In the genomic region with DNA sequence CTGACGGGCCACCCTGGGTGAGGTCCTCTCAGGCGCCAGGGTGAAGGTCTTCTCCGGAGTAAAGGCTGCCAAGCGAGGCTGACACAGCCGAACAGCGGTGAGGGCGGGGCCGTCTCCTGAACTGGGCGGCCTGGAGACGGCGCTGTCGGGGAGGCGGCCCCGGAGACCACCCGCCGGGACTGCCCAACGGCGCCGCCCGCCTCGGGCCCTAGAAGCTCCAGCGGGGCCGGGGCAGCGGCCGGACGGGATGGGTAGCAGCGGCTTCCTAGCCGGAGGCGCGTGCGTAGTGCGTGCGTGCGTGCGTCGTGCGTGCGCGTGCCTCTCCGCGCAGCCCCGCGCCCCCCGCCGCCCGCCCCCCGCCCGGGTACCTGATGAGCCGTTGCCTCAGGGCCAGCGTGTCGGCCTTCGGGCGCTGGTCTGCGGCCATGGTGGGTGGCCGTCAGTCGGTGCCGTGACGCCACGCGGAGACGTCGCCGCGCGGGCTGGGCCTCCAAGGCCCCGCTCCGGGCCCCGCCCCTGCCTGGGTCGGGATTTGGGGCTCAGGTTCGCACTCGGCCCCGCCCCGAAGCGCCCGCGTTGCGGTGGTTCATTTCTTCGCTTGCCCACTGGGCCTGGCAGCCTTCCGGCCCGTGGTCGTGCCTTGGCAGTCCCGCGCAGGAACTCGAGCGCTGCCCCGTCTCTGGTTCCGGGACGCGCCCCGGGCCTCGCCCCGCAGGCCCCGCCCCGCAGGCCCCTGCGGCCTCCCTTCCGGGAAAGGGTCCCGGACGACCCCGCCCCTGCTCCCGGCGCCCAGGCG, we compare ENCODE assay signal across 1 cellular context.
A peak's percentile ranks its signal among the peaks of the same experiment; 100 is the strongest.
TF ChIP-seq lines count a peak whose summit lies in the region.

Gene PHYKPL, minus strand, starts transcription at position 679 of the 796 bp plus-strand sequence. Its CDS starts 252 bp downstream, at position 427.

TF ChIP-seq in SK-N-SH, 30 proteins besides CTCF, POLR2A, EP300 and RAD21 (continued from another document):
- TF ChIP-seq, protein P1, sequence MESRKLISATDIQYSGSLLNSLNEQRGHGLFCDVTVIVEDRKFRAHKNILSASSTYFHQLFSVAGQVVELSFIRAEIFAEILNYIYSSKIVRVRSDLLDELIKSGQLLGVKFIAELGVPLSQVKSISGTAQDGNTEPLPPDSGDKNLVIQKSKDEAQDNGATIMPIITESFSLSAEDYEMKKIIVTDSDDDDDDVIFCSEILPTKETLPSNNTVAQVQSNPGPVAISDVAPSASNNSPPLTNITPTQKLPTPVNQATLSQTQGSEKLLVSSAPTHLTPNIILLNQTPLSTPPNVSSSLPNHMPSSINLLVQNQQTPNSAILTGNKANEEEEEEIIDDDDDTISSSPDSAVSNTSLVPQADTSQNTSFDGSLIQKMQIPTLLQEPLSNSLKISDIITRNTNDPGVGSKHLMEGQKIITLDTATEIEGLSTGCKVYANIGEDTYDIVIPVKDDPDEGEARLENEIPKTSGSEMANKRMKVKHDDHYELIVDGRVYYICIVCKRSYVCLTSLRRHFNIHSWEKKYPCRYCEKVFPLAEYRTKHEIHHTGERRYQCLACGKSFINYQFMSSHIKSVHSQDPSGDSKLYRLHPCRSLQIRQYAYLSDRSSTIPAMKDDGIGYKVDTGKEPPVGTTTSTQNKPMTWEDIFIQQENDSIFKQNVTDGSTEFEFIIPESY (IDR thresholded peaks at IDR 0.05; ENCODE audit: borderline replicate concordance, low read depth), result no peak
- TF ChIP-seq CHD2 (IDR thresholded peaks at IDR 0.05; ENCODE audit: low read length, partially characterized antibody) (no peak), SIN3A (IDR thresholded peaks at IDR 0.05; ENCODE audit: borderline replicate concordance, low read depth, low read length) (no peak), TAF1 (IDR thresholded peaks at IDR 0.05; ENCODE audit: borderline replicate concordance, low read depth, low read length) (peak; percentile 69; the same call in 1 of the 2 replicates), TCF12 (IDR thresholded peaks at IDR 0.05) (no peak), JUND (IDR thresholded peaks at IDR 0.05) (no peak), NRF1 (IDR thresholded peaks at IDR 0.05; ENCODE audit: low read depth, low read length) (peak; percentile 53), MXI1 (IDR thresholded peaks at IDR 0.05; ENCODE audit: low read depth, low read length) (peak; percentile 14; the same call in 1 of the 2 replicates), GABPA (IDR thresholded peaks at IDR 0.05; ENCODE audit: low read depth) (peak; percentile 58), FOSL2 (IDR thresholded peaks at IDR 0.05; ENCODE audit: borderline replicate concordance, low read depth) (no peak), FOXM1 (IDR thresholded peaks at IDR 0.05; ENCODE audit: low read depth) (no peak), RCOR1 (IDR thresholded peaks at IDR 0.05; ENCODE audit: low read length) (no peak), IRF3 (IDR thresholded peaks at IDR 0.05; ENCODE audit: low read depth, low read length) (no peak), SMC3 (IDR thresholded peaks at IDR 0.05; ENCODE audit: low read depth, low read length) (no peak), POLR2AphosphoS5 (IDR thresholded peaks at IDR 0.05; ENCODE audit: low read depth, low read length) (0 out of 2 replicates have a peak, but pooled peaks have one; percentile 11)
- TF ChIP-seq, protein P2, sequence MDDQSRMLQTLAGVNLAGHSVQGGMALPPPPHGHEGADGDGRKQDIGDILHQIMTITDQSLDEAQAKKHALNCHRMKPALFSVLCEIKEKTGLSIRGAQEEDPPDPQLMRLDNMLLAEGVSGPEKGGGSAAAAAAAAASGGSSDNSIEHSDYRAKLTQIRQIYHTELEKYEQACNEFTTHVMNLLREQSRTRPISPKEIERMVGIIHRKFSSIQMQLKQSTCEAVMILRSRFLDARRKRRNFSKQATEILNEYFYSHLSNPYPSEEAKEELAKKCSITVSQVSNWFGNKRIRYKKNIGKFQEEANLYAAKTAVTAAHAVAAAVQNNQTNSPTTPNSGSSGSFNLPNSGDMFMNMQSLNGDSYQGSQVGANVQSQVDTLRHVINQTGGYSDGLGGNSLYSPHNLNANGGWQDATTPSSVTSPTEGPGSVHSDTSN (IDR thresholded peaks at IDR 0.05), result no peak
- TF ChIP-seq, protein P3, sequence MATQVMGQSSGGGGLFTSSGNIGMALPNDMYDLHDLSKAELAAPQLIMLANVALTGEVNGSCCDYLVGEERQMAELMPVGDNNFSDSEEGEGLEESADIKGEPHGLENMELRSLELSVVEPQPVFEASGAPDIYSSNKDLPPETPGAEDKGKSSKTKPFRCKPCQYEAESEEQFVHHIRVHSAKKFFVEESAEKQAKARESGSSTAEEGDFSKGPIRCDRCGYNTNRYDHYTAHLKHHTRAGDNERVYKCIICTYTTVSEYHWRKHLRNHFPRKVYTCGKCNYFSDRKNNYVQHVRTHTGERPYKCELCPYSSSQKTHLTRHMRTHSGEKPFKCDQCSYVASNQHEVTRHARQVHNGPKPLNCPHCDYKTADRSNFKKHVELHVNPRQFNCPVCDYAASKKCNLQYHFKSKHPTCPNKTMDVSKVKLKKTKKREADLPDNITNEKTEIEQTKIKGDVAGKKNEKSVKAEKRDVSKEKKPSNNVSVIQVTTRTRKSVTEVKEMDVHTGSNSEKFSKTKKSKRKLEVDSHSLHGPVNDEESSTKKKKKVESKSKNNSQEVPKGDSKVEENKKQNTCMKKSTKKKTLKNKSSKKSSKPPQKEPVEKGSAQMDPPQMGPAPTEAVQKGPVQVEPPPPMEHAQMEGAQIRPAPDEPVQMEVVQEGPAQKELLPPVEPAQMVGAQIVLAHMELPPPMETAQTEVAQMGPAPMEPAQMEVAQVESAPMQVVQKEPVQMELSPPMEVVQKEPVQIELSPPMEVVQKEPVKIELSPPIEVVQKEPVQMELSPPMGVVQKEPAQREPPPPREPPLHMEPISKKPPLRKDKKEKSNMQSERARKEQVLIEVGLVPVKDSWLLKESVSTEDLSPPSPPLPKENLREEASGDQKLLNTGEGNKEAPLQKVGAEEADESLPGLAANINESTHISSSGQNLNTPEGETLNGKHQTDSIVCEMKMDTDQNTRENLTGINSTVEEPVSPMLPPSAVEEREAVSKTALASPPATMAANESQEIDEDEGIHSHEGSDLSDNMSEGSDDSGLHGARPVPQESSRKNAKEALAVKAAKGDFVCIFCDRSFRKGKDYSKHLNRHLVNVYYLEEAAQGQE (IDR thresholded peaks at IDR 0.05; ENCODE audit: low read depth, low read length), result no peak
